Comparison of ENCODE assay signal across 10 cellular contexts in genomic region chr12:104721065-104721458, GRCh38.
DNase-seq lines count a peak whose midpoint lies in the region; ATAC-seq, FAIRE-seq and TF ChIP-seq lines count a peak whose summit lies in the region.
"Had no signal": no experiment of that assay in that cellular context is flagged by ENCODE, and none has a peak within 500 bp of the region (broad histone marks: within the 10 kb centered on the region; RNA-seq: fewer than 3 reads in every experiment).

No MANE protein-coding gene starts in this region.

- no peak for ATAC-seq in GM18868 (IDR thresholded peaks at IDR 0.05; ENCODE audit: unreplicated experiment)
- ATAC-seq: Panc1 had no signal

- no peaks in the 10 kb centered on the region for H3K9me1 ChIP-seq in endothelial cell of umbilical vein (replicated peaks; ENCODE audit: control insufficient read depth, extremely low read depth, insufficient read depth, low read length)

- intact Hi-C loops in endothelial cell of umbilical vein (cut with micrococcal nuclease) = loop anchor here (5.0 kb wide), 1 partner anchor 49 kb away; no protein-coding TSS in a partner anchor

- H3K27ac ChIP-seq in SJCRH30 (peak overlapping the region; percentile 87), endothelial cell of umbilical vein (ENCODE audit: insufficient read depth, low read depth, low read length) (peak overlapping the region; percentile 26), skin epidermis (peak overlapping the region in 20 of 21 experiments; percentile 58 to 96 (median 80))

- no peak overlapping the region for H2AFZ ChIP-seq in endothelial cell of umbilical vein (ENCODE audit: low read depth, low read length)

- H3K79me2 ChIP-seq in endothelial cell of umbilical vein (ENCODE audit: control insufficient read depth, insufficient read depth, low read length) = no peaks in the 10 kb centered on the region

- peak overlapping the region; percentile 37 for H3K4me3 ChIP-seq in GM12865 (ENCODE audit: low read depth, low read length)
- H3K4me3 ChIP-seq in SJCRH30 = peak overlapping the region; percentile 44
- H3K4me3 ChIP-seq in endothelial cell of umbilical vein (replicated peaks in 1 of 3; ENCODE audit: insufficient read depth in 1 of 3, low read depth in 1 of 3, low read length in 3 of 3) = no peak overlapping the region
- peak overlapping the region in 6 of 7 experiments; percentile 4 to 35 (median 24) for H3K4me3 ChIP-seq in skin epidermis

- TF ChIP-seq CTCF in GM12865 (IDR thresholded peaks at IDR 0.05; ENCODE audit: insufficient read depth, low read depth, low read length, missing control alignments) (no peak), endothelial cell of umbilical vein (IDR thresholded peaks at IDR 0.05; ENCODE audit: extremely low read depth in 1 of 2, insufficient read depth in 1 of 2, low read depth in 1 of 2, low read length in 2 of 2) (no peak)

- H3K4me1 ChIP-seq in SJCRH30 (peaks cover 53% of the 10 kb centered on the region), endothelial cell of umbilical vein (ENCODE audit: control insufficient read depth, extremely low read depth, insufficient read depth, low read length) (peaks cover 17% of the 10 kb centered on the region)

- DNase-seq in GM12865 (ENCODE audit: low read depth) (no peak), SJCRH30 (no peak), endothelial cell of umbilical vein (ENCODE audit: low read depth, low spot score) (no peak), RKO (ENCODE audit: low spot score) (no peak)
- DNase-seq in stimulated activated CD4-positive, alpha-beta T cell treated with anti-CD3 and anti-CD28 coated beads, Interleukin-2, amount 100 ng/mL, for 24 hours = no peak
- no peak for DNase-seq in activated CD4-positive, alpha-beta T cell treated with anti-CD3 and anti-CD28 coated beads for 48 hours

- dilution Hi-C loops in endothelial cell of umbilical vein (cut with MboI; ENCODE audit: extremely low pct_ligation_motif_present, low sequenced_read_pairs) = no loop called here

- H3K4me2 ChIP-seq in endothelial cell of umbilical vein (ENCODE audit: insufficient read depth, low read length) = no peak overlapping the region

- FAIRE-seq in endothelial cell of umbilical vein (lab: Jason Lieb, UNC) = no peak
- FAIRE-seq: colon had no signal

- no peaks in the 10 kb centered on the region for H4K20me1 ChIP-seq in endothelial cell of umbilical vein (replicated peaks; ENCODE audit: control insufficient read depth, extremely low read depth, insufficient read depth, low read length)

- H3K36me3 ChIP-seq in SJCRH30 (no peaks in the 10 kb centered on the region), endothelial cell of umbilical vein (ENCODE audit: control insufficient read depth in 2 of 2, extremely low read depth in 1 of 2, insufficient read depth in 2 of 2, low read length in 2 of 2) (no peaks in the 10 kb centered on the region)

- no peaks in the 10 kb centered on the region for H3K27me3 ChIP-seq in SJCRH30
- no peaks in the 10 kb centered on the region for H3K27me3 ChIP-seq in endothelial cell of umbilical vein (ENCODE audit: control insufficient read depth in 2 of 2, insufficient read depth in 2 of 2, low read length in 2 of 2)

- no TSS peak for BruUV-seq in endothelial cell of umbilical vein (replicated peaks; lab: Mats Ljungman, UMichigan)

- POLR2A ChIA-PET in endothelial cell of umbilical vein (lab: Charles Lee) = no interaction called here

- no peak overlapping the region for H3K9ac ChIP-seq in endothelial cell of umbilical vein (replicated peaks; ENCODE audit: extremely low read depth, insufficient read depth, low read length)

- CTCF ChIA-PET in endothelial cell of umbilical vein (lab: Charles Lee) = interaction anchor here (1.4 to 1.6 kb wide), 3 partner anchors 14 to 339 kb away, joined by 3 to 5 read pairs (median 4); no protein-coding TSS in a partner anchor

- H3K9me3 ChIP-seq in SJCRH30 (replicated peaks) (no peaks in the 10 kb centered on the region), endothelial cell of umbilical vein (replicated peaks; ENCODE audit: control insufficient read depth, insufficient read depth, low read length) (no peaks in the 10 kb centered on the region)

- TF ChIP-seq POLR2A in endothelial cell of umbilical vein (IDR thresholded peaks at IDR 0.05; ENCODE audit: low read depth, low read length) = no peak

TF ChIP-seq in endothelial cell of umbilical vein, 7 proteins besides CTCF, POLR2A, EP300 and RAD21:
- TF ChIP-seq MAX (IDR thresholded peaks at IDR 0.05; ENCODE audit: insufficient read depth, insufficient read length) (no peak), GATA2 (IDR thresholded peaks at IDR 0.05; ENCODE audit: insufficient read depth, insufficient read length, low read depth, low read length) (no peak), FOS (IDR thresholded peaks at IDR 0.05; ENCODE audit: borderline replicate concordance, insufficient read depth, low read length) (no peak)

Comparison
In these comparisons a context has a peak if more than half of its experiments do, and no peak if none do; other contexts are left out.
1. H3K4me3 ChIP-seq: peak in GM12865 (single experiment), SJCRH30 (single experiment) and skin epidermis (6 of 7); none in endothelial cell of umbilical vein (0 of 3).
2. H3K27ac ChIP-seq: peak in every context shown above with its lines; median percentile 87 in SJCRH30; 80 in skin epidermis; 26 in endothelial cell of umbilical vein.